1 cellular context compared by ENCODE assay signal in the genomic region with DNA sequence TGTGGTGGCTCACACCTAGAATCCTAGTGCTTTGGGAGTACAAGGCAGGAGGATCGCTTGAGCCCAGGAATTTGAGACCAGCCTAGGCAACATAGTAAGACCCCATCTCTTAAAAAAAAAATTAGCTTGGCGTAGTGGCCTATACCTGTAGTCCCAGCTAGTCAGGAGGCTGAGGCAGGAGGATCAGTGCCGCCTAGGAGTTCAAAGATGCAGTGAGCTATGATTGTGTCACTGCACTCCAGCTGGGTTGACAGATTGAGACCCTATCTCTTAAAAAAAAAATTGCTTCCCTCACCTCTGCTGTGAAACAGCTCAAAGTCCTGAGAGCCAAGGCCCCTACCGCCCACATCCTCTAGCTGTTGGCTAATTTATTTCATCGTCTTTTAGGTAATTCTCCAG.
TF ChIP-seq lines count a peak whose summit lies in the region.

No MANE protein-coding gene starts in this region.

TF ChIP-seq in HepG2, 621 proteins besides CTCF, POLR2A, EP300 and RAD21 (continued from another document and continues in another):
- TF ChIP-seq ZNF780A (CRISPR knock-in tag; IDR thresholded peaks at IDR 0.05) (no peak), ZMYM4 (CRISPR knock-in tag; IDR thresholded peaks at IDR 0.05) (0 out of 2 replicates have a peak, but pooled peaks have one; percentile 25), SALL1 (CRISPR knock-in tag; IDR thresholded peaks at IDR 0.05) (peak; percentile 44; the same call in 1 of the 2 replicates), ATM (IDR thresholded peaks at IDR 0.05; ENCODE audit: borderline replicate concordance) (no peak), ETV6 (CRISPR knock-in tag; conservative IDR thresholded peaks at IDR 0.05) (no peak), NFKBIZ (CRISPR knock-in tag; IDR thresholded peaks at IDR 0.05) (no peak), PHF20 (CRISPR knock-in tag; IDR thresholded peaks at IDR 0.05) (no peak), CEBPG (CRISPR knock-in tag; IDR thresholded peaks at IDR 0.05) (peak; percentile 42; the same call in 1 of the 2 replicates), ZFP37 (CRISPR knock-in tag; IDR thresholded peaks at IDR 0.05; ENCODE audit: borderline replicate concordance) (peak; percentile 43; the same call in 1 of the 2 replicates), ZNF282 (IDR thresholded peaks at IDR 0.05; ENCODE audit: partially characterized antibody) (no peak), ZNF552 (CRISPR knock-in tag; IDR thresholded peaks at IDR 0.05; ENCODE audit: borderline replicate concordance) (no peak), ZNF256 (CRISPR knock-in tag; conservative IDR thresholded peaks at IDR 0.05) (no peak), SNAPC2 (CRISPR knock-in tag; IDR thresholded peaks at IDR 0.05) (no peak), CENPT (CRISPR knock-in tag; IDR thresholded peaks at IDR 0.05; ENCODE audit: low read depth) (no peak), BRCA1 (CRISPR knock-in tag; IDR thresholded peaks at IDR 0.05) (no peak), TOE1 (CRISPR knock-in tag; IDR thresholded peaks at IDR 0.05) (no peak)
- TF ChIP-seq, protein P1, sequence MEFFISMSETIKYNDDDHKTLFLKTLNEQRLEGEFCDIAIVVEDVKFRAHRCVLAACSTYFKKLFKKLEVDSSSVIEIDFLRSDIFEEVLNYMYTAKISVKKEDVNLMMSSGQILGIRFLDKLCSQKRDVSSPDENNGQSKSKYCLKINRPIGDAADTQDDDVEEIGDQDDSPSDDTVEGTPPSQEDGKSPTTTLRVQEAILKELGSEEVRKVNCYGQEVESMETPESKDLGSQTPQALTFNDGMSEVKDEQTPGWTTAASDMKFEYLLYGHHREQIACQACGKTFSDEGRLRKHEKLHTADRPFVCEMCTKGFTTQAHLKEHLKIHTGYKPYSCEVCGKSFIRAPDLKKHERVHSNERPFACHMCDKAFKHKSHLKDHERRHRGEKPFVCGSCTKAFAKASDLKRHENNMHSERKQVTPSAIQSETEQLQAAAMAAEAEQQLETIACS (CRISPR knock-in tag; IDR thresholded peaks at IDR 0.05) = no peak
- TF ChIP-seq, protein P2, sequence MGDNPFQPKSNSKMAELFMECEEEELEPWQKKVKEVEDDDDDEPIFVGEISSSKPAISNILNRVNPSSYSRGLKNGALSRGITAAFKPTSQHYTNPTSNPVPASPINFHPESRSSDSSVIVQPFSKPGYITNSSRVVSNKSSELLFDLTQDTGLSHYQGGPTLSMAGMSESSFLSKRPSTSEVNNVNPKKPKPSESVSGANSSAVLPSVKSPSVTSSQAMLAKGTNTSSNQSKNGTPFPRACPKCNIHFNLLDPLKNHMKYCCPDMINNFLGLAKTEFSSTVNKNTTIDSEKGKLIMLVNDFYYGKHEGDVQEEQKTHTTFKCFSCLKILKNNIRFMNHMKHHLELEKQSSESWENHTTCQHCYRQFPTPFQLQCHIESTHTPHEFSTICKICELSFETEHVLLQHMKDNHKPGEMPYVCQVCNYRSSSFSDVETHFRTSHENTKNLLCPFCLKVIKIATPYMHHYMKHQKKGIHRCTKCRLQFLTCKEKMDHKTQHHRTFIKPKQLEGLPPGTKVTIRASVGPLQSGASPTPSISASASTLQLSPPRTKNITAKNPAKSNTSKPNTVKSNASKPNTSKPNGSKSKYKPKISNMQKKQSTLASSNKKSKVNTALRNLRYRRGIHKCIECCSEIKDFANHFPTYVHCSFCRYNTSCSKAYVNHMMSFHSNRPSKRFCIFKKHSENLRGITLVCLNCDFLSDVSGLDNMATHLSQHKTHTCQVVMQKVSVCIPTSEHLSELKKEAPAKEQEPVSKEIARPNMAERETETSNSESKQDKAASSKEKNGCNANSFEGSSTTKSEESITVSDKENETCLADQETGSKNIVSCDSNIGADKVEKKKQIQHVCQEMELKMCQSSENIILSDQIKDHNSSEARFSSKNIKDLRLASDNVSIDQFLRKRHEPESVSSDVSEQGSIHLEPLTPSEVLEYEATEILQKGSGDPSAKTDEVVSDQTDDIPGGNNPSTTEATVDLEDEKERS (CRISPR knock-in tag; IDR thresholded peaks at IDR 0.05) = no peak
- TF ChIP-seq, protein P3, sequence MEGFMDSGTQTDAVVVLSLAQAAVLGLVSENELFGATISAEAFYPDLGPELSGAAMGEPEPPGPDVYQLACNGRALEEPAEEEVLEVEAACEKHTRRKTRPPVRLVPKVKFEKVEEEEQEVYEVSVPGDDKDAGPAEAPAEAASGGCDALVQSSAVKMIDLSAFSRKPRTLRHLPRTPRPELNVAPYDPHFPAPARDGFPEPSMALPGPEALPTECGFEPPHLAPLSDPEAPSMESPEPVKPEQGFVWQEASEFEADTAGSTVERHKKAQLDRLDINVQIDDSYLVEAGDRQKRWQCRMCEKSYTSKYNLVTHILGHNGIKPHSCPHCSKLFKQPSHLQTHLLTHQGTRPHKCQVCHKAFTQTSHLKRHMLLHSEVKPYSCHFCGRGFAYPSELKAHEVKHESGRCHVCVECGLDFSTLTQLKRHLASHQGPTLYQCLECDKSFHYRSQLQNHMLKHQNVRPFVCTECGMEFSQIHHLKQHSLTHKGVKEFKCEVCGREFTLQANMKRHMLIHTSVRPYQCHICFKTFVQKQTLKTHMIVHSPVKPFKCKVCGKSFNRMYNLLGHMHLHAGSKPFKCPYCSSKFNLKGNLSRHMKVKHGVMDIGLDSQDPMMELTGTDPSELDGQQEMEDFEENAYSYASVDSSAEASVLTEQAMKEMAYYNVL (CRISPR knock-in tag; IDR thresholded peaks at IDR 0.05; ENCODE audit: borderline replicate concordance) = no peak
- TF ChIP-seq, protein P4, sequence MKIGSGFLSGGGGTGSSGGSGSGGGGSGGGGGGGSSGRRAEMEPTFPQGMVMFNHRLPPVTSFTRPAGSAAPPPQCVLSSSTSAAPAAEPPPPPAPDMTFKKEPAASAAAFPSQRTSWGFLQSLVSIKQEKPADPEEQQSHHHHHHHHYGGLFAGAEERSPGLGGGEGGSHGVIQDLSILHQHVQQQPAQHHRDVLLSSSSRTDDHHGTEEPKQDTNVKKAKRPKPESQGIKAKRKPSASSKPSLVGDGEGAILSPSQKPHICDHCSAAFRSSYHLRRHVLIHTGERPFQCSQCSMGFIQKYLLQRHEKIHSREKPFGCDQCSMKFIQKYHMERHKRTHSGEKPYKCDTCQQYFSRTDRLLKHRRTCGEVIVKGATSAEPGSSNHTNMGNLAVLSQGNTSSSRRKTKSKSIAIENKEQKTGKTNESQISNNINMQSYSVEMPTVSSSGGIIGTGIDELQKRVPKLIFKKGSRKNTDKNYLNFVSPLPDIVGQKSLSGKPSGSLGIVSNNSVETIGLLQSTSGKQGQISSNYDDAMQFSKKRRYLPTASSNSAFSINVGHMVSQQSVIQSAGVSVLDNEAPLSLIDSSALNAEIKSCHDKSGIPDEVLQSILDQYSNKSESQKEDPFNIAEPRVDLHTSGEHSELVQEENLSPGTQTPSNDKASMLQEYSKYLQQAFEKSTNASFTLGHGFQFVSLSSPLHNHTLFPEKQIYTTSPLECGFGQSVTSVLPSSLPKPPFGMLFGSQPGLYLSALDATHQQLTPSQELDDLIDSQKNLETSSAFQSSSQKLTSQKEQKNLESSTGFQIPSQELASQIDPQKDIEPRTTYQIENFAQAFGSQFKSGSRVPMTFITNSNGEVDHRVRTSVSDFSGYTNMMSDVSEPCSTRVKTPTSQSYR (CRISPR knock-in tag; IDR thresholded peaks at IDR 0.05; ENCODE audit: borderline replicate concordance) = no peak
- TF ChIP-seq, protein P5, sequence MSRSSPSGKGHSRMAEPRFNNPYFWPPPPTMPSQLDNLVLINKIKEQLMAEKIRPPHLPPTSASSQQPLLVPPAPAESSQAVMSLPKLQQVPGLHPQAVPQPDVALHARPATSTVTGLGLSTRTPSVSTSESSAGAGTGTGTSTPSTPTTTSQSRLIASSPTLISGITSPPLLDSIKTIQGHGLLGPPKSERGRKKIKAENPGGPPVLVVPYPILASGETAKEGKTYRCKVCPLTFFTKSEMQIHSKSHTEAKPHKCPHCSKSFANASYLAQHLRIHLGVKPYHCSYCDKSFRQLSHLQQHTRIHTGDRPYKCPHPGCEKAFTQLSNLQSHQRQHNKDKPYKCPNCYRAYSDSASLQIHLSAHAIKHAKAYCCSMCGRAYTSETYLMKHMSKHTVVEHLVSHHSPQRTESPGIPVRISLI (CRISPR knock-in tag; IDR thresholded peaks at IDR 0.05; ENCODE audit: borderline replicate concordance) = peak; percentile 84; the same call in 1 of the 2 replicates
- TF ChIP-seq, protein P6, sequence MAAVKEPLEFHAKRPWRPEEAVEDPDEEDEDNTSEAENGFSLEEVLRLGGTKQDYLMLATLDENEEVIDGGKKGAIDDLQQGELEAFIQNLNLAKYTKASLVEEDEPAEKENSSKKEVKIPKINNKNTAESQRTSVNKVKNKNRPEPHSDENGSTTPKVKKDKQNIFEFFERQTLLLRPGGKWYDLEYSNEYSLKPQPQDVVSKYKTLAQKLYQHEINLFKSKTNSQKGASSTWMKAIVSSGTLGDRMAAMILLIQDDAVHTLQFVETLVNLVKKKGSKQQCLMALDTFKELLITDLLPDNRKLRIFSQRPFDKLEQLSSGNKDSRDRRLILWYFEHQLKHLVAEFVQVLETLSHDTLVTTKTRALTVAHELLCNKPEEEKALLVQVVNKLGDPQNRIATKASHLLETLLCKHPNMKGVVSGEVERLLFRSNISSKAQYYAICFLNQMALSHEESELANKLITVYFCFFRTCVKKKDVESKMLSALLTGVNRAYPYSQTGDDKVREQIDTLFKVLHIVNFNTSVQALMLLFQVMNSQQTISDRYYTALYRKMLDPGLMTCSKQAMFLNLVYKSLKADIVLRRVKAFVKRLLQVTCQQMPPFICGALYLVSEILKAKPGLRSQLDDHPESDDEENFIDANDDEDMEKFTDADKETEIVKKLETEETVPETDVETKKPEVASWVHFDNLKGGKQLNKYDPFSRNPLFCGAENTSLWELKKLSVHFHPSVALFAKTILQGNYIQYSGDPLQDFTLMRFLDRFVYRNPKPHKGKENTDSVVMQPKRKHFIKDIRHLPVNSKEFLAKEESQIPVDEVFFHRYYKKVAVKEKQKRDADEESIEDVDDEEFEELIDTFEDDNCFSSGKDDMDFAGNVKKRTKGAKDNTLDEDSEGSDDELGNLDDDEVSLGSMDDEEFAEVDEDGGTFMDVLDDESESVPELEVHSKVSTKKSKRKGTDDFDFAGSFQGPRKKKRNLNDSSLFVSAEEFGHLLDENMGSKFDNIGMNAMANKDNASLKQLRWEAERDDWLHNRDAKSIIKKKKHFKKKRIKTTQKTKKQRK (IDR thresholded peaks at IDR 0.05; ENCODE audit: low read length) = no peak
- TF ChIP-seq, protein P7, sequence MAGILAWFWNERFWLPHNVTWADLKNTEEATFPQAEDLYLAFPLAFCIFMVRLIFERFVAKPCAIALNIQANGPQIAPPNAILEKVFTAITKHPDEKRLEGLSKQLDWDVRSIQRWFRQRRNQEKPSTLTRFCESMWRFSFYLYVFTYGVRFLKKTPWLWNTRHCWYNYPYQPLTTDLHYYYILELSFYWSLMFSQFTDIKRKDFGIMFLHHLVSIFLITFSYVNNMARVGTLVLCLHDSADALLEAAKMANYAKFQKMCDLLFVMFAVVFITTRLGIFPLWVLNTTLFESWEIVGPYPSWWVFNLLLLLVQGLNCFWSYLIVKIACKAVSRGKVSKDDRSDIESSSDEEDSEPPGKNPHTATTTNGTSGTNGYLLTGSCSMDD (CRISPR knock-in tag; IDR thresholded peaks at IDR 0.05) = no peak
- TF ChIP-seq, protein P8, sequence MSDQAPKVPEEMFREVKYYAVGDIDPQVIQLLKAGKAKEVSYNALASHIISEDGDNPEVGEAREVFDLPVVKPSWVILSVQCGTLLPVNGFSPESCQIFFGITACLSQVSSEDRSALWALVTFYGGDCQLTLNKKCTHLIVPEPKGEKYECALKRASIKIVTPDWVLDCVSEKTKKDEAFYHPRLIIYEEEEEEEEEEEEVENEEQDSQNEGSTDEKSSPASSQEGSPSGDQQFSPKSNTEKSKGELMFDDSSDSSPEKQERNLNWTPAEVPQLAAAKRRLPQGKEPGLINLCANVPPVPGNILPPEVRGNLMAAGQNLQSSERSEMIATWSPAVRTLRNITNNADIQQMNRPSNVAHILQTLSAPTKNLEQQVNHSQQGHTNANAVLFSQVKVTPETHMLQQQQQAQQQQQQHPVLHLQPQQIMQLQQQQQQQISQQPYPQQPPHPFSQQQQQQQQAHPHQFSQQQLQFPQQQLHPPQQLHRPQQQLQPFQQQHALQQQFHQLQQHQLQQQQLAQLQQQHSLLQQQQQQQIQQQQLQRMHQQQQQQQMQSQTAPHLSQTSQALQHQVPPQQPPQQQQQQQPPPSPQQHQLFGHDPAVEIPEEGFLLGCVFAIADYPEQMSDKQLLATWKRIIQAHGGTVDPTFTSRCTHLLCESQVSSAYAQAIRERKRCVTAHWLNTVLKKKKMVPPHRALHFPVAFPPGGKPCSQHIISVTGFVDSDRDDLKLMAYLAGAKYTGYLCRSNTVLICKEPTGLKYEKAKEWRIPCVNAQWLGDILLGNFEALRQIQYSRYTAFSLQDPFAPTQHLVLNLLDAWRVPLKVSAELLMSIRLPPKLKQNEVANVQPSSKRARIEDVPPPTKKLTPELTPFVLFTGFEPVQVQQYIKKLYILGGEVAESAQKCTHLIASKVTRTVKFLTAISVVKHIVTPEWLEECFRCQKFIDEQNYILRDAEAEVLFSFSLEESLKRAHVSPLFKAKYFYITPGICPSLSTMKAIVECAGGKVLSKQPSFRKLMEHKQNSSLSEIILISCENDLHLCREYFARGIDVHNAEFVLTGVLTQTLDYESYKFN (CRISPR knock-in tag; conservative IDR thresholded peaks at IDR 0.05) = 0 out of 2 replicates have a peak, but pooled peaks have one; percentile 34
- TF ChIP-seq, protein P9, sequence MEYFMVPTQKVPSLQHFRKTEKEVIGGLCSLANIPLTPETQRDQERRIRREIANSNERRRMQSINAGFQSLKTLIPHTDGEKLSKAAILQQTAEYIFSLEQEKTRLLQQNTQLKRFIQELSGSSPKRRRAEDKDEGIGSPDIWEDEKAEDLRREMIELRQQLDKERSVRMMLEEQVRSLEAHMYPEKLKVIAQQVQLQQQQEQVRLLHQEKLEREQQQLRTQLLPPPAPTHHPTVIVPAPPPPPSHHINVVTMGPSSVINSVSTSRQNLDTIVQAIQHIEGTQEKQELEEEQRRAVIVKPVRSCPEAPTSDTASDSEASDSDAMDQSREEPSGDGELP (IDR thresholded peaks at IDR 0.05; ENCODE audit: borderline replicate concordance, low read depth) = peak; percentile 81; the same call in 1 of the 2 replicates
- TF ChIP-seq, protein P10, sequence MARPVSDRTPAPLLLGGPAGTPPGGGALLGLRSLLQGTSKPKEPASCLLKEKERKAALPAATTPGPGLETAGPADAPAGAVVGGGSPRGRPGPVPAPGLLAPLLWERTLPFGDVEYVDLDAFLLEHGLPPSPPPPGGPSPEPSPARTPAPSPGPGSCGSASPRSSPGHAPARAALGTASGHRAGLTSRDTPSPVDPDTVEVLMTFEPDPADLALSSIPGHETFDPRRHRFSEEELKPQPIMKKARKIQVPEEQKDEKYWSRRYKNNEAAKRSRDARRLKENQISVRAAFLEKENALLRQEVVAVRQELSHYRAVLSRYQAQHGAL (CRISPR knock-in tag; IDR thresholded peaks at IDR 0.05; ENCODE audit: not compliant biosample characterization) = no peak
- TF ChIP-seq, protein P11, sequence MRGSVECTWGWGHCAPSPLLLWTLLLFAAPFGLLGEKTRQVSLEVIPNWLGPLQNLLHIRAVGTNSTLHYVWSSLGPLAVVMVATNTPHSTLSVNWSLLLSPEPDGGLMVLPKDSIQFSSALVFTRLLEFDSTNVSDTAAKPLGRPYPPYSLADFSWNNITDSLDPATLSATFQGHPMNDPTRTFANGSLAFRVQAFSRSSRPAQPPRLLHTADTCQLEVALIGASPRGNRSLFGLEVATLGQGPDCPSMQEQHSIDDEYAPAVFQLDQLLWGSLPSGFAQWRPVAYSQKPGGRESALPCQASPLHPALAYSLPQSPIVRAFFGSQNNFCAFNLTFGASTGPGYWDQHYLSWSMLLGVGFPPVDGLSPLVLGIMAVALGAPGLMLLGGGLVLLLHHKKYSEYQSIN (CRISPR knock-in tag; IDR thresholded peaks at IDR 0.05; ENCODE audit: borderline replicate concordance) = no peak
- TF ChIP-seq, protein P12, sequence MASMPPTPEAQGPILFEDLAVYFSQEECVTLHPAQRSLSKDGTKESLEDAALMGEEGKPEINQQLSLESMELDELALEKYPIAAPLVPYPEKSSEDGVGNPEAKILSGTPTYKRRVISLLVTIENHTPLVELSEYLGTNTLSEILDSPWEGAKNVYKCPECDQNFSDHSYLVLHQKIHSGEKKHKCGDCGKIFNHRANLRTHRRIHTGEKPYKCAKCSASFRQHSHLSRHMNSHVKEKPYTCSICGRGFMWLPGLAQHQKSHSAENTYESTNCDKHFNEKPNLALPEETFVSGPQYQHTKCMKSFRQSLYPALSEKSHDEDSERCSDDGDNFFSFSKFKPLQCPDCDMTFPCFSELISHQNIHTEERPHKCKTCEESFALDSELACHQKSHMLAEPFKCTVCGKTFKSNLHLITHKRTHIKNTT (CRISPR knock-in tag; IDR thresholded peaks at IDR 0.05) = no peak
